Comparison of ENCODE assay signal across 8 cellular contexts in the genomic region with DNA sequence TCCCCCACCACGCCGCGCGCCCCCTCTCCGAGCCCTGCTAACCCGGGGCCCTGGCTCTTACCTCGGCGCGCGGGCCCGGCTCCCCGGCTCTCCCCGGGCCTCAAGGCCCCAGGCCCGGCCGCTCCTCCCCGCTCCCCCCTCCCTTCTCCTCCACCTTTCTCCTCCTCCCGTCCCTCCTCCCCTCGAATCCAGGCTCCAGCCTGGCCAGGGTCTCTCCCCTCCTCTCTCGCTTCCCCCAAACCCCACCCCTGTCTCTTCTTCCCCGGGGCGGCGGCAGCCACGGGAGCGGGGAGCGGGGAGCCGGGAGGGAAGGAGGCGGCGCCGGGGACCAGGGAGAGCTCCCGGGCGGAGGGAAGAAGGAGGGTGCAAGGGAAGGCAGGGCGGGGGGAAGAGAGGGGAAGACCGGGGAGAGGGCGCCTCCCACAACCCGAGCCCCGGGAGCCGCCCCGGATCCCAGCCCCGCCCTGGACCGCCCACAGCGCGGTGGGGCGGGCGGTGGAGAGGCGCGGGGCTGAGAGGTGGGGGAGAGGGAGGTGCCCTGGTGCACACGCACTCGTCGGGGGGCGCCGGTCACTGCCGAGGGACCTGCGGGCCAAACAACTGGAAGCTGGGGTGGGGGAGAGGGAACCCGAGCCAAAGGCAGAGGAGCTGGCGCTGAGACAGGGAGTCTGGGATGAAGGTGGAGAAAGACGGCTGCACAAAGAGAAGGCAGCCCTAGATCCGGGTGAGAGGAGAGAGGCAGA. TPM values are rescaled to one million over a fixed set of nuclear protein-coding genes. Genes with fewer than 3 reads are reported as not detected.
DNase-seq lines count a peak whose midpoint lies in the region; ATAC-seq and TF ChIP-seq lines count a peak whose summit lies in the region.

A gene (minus strand): TSS at position 395 of the 743 bp plus-strand sequence. CDS start 798 bp downstream, outside the sequence.

- peaks cover 3% of the 10 kb centered on the region for H3K36me3 Mint-ChIP-seq in activated T-helper 2 cell treated with anti-CD3 and anti-CD28 coated beads, Interferon-gamma antibody, Interleukin-2, Interleukin-4, amounts not matched to agents 10 μg/mL and 5 μg/mL and 100 μg/mL, durations not matched to agents 14 hours and 24 hours and 36 hours (ENCODE audit: low read depth)
- peaks cover 0 to 14% (median 0%) of the 10 kb centered on the region in 5 donors for H3K36me3 Mint-ChIP-seq in naive thymus-derived CD4-positive, alpha-beta T cell
- H3K36me3 Mint-ChIP-seq in stimulated activated naive CD8-positive, alpha-beta T cell treated with anti-CD3 and anti-CD28 coated beads, Interleukin-15, Interleukin-2, amounts not matched to agents 100 ng/mL and 50 ng/mL, for 24 hours (ENCODE audit: low read depth): no peaks in the 10 kb centered on the region

- H3K4me1 Mint-ChIP-seq in activated T-helper 2 cell treated with anti-CD3 and anti-CD28 coated beads, Interferon-gamma antibody, Interleukin-2, Interleukin-4, amounts not matched to agents 10 μg/mL and 5 μg/mL and 100 μg/mL, durations not matched to agents 14 hours and 24 hours and 36 hours (ENCODE audit: low read depth): peaks cover 38% of the 10 kb centered on the region
- peaks cover 39 to 59% (median 54%) of the 10 kb centered on the region in 7 donors for H3K4me1 Mint-ChIP-seq in naive thymus-derived CD4-positive, alpha-beta T cell
- peaks cover 55% of the 10 kb centered on the region for H3K4me1 Mint-ChIP-seq in stimulated activated naive CD8-positive, alpha-beta T cell treated with anti-CD3 and anti-CD28 coated beads, Interleukin-15, Interleukin-2, amounts not matched to agents 100 ng/mL and 50 ng/mL, for 24 hours (ENCODE audit: low read depth)

- CTCF ChIA-PET in naive thymus-derived CD4-positive, alpha-beta T cell (lab: Charles Lee): interaction anchor here (0.7 to 3.6 kb wide), 4 partner anchors 9 to 551 kb away, joined by 3 to 16 read pairs (median 6); no protein-coding TSS in a partner anchor

- H3K27me3 Mint-ChIP-seq in activated T-helper 2 cell treated with anti-CD3 and anti-CD28 coated beads, Interferon-gamma antibody, Interleukin-2, Interleukin-4, amounts not matched to agents 10 μg/mL and 5 μg/mL and 100 μg/mL, durations not matched to agents 14 hours and 24 hours and 36 hours (ENCODE audit: low read depth): peaks cover 49% of the 10 kb centered on the region
- H3K27me3 Mint-ChIP-seq in naive thymus-derived CD4-positive, alpha-beta T cell: peaks cover 0 to 64% (median 0%) of the 10 kb centered on the region in 5 donors
- H3K27me3 Mint-ChIP-seq in stimulated activated naive CD8-positive, alpha-beta T cell treated with anti-CD3 and anti-CD28 coated beads, Interleukin-15, Interleukin-2, amounts not matched to agents 100 ng/mL and 50 ng/mL, for 24 hours: peaks cover 13% of the 10 kb centered on the region

- peak within 1 kb of the TSS; percentile 92 for H3K4me2 ChIP-seq in fibroblast of lung (ENCODE audit: extremely low read depth, insufficient read depth, low read length)

- DNase-seq in RPMI7951 (ENCODE audit: low read depth) (peak; percentile 90), fibroblast of lung (ENCODE audit: low read depth in 2 of 2) (peak; percentile 85 to 87)
- DNase-seq in activated T-helper 2 cell treated with anti-CD3 and anti-CD28 coated beads, Interferon-gamma antibody, Interleukin-2, Interleukin-4, amounts not matched to agents 10 μg/mL and 5 μg/mL and 100 μg/mL, durations not matched to agents 14 hours and 24 hours and 36 hours (ENCODE audit: low spot score): peak; percentile 68
- peak; percentile 54 to 85 (median 62) for DNase-seq in naive thymus-derived CD4-positive, alpha-beta T cell

- peak within 1 kb of the TSS; percentile 49 for H3K9ac ChIP-seq in fibroblast of lung (ENCODE audit: insufficient read depth, low read length)

- no peaks in the 10 kb centered on the region for H3K27me3 ChIP-seq in fibroblast of lung (ENCODE audit: control insufficient read depth, insufficient read depth, low read length)
- no peaks in the 10 kb centered on the region for H3K27me3 ChIP-seq in naive thymus-derived CD4-positive, alpha-beta T cell (ENCODE audit: control insufficient read depth in 2 of 2, insufficient read depth in 2 of 2, low read length in 2 of 2)

- no peak within 1 kb of the TSS for H3K27ac Mint-ChIP-seq in activated T-helper 2 cell treated with anti-CD3 and anti-CD28 coated beads, Interferon-gamma antibody, Interleukin-2, Interleukin-4, amounts not matched to agents 10 μg/mL and 5 μg/mL and 100 μg/mL, durations not matched to agents 14 hours and 24 hours and 36 hours
- H3K27ac Mint-ChIP-seq in naive thymus-derived CD4-positive, alpha-beta T cell: peak within 1 kb of the TSS; percentile 19 to 97 (median 86)
- H3K27ac Mint-ChIP-seq in stimulated activated naive CD8-positive, alpha-beta T cell treated with anti-CD3 and anti-CD28 coated beads, Interleukin-15, Interleukin-2, amounts not matched to agents 100 ng/mL and 50 ng/mL, for 24 hours: peak within 1 kb of the TSS; percentile 74

- intact Hi-C loops in activated T-helper 2 cell treated with anti-CD3 and anti-CD28 coated beads, Interferon-gamma antibody, Interleukin-2, Interleukin-4, amounts not matched to agents 10 μg/mL and 5 μg/mL and 100 μg/mL, durations not matched to agents 14 hours and 24 hours and 36 hours (cut with micrococcal nuclease): no loop called here
- intact Hi-C loops in naive thymus-derived CD4-positive, alpha-beta T cell (cut with micrococcal nuclease): loop anchor here (1.0 to 5.0 kb wide), 3 partner anchors 8 to 119 kb away; no protein-coding TSS in a partner anchor

- no peaks in the 10 kb centered on the region for H3K9me3 ChIP-seq in KOPT-K1 (ENCODE audit: insufficient read depth, low read length, poor library complexity, severe bottlenecking)
- H3K9me3 ChIP-seq in fibroblast of lung (ENCODE audit: control insufficient read depth, insufficient read depth, low read depth, low read length): no peaks in the 10 kb centered on the region
- no peaks in the 10 kb centered on the region for H3K9me3 ChIP-seq in naive thymus-derived CD4-positive, alpha-beta T cell (ENCODE audit: control insufficient read depth in 2 of 3, low read length in 3 of 3)

- ATAC-seq in GM21381 (IDR thresholded peaks at IDR 0.05; ENCODE audit: unreplicated experiment): peak; percentile 85
- ATAC-seq in naive thymus-derived CD4-positive, alpha-beta T cell: peak; percentile 89

- peaks cover 8% of the 10 kb centered on the region for H3K4me1 ChIP-seq in fibroblast of lung (ENCODE audit: control insufficient read depth, extremely low read depth, insufficient read depth, low read length)
- peaks cover 27 to 29% of the 10 kb centered on the region in 2 donors for H3K4me1 ChIP-seq in naive thymus-derived CD4-positive, alpha-beta T cell (ENCODE audit: control insufficient read depth in 2 of 2, insufficient read depth in 2 of 2, low read length in 2 of 2)

- TF ChIP-seq CTCF in C4-2B (conservative IDR thresholded peaks at IDR 0.05): no peak
- no peak for TF ChIP-seq CTCF in fibroblast of lung (conservative IDR thresholded peaks at IDR 0.05 in 1 of 2, IDR thresholded peaks at IDR 0.05 in 1 of 2; ENCODE audit: low read depth in 1 of 2, low read length in 2 of 2)

- no peaks in the 10 kb centered on the region for H3K79me2 ChIP-seq in fibroblast of lung (ENCODE audit: control insufficient read depth, insufficient read depth, low read length)

- peak within 1 kb of the TSS; percentile 81 for H3K4me3 Mint-ChIP-seq in activated T-helper 2 cell treated with anti-CD3 and anti-CD28 coated beads, Interferon-gamma antibody, Interleukin-2, Interleukin-4, amounts not matched to agents 10 μg/mL and 5 μg/mL and 100 μg/mL, durations not matched to agents 14 hours and 24 hours and 36 hours (ENCODE audit: low read depth)
- peak within 1 kb of the TSS; percentile 77 to 98 (median 92) for H3K4me3 Mint-ChIP-seq in naive thymus-derived CD4-positive, alpha-beta T cell
- H3K4me3 Mint-ChIP-seq in stimulated activated naive CD8-positive, alpha-beta T cell treated with anti-CD3 and anti-CD28 coated beads, Interleukin-15, Interleukin-2, amounts not matched to agents 100 ng/mL and 50 ng/mL, for 24 hours: peak within 1 kb of the TSS; percentile 87

- H2AFZ ChIP-seq in fibroblast of lung (ENCODE audit: low read length): peak within 1 kb of the TSS; percentile 87

- H3K4me3 ChIP-seq in fibroblast of lung (replicated peaks in 1 of 4; ENCODE audit: control extremely low read depth in 1 of 4, insufficient read depth in 1 of 4, low read depth in 3 of 4, low read length in 4 of 4): peak within 1 kb of the TSS; percentile 64 to 72 (median 70)
- H3K4me3 ChIP-seq in naive thymus-derived CD4-positive, alpha-beta T cell (ENCODE audit: low read length): peak within 1 kb of the TSS; percentile 51

- no peaks in the 10 kb centered on the region for H4K20me1 ChIP-seq in fibroblast of lung (ENCODE audit: control insufficient read depth, extremely low read depth, insufficient read depth, low read length)

- H3K9me3 Mint-ChIP-seq in activated T-helper 2 cell treated with anti-CD3 and anti-CD28 coated beads, Interferon-gamma antibody, Interleukin-2, Interleukin-4, amounts not matched to agents 10 μg/mL and 5 μg/mL and 100 μg/mL, durations not matched to agents 14 hours and 24 hours and 36 hours: no peaks in the 10 kb centered on the region
- H3K9me3 Mint-ChIP-seq in naive thymus-derived CD4-positive, alpha-beta T cell: peaks cover 0 to 6% (median 0%) of the 10 kb centered on the region in 11 donors
- H3K9me3 Mint-ChIP-seq in stimulated activated naive CD8-positive, alpha-beta T cell treated with anti-CD3 and anti-CD28 coated beads, Interleukin-15, Interleukin-2, amounts not matched to agents 100 ng/mL and 50 ng/mL, for 24 hours: no peaks in the 10 kb centered on the region

- peak within 1 kb of the TSS; percentile 45 for H3K27ac ChIP-seq in C4-2B
- H3K27ac ChIP-seq in KOPT-K1 (ENCODE audit: low read depth, low read length, poor library complexity, severe bottlenecking): peak within 1 kb of the TSS; percentile 21
- H3K27ac ChIP-seq in fibroblast of lung (ENCODE audit: insufficient read depth, low read length): no peak within 1 kb of the TSS
- peak within 1 kb of the TSS; percentile 77 for H3K27ac ChIP-seq in naive thymus-derived CD4-positive, alpha-beta T cell (ENCODE audit: low read depth, low read length)

- POLR2A ChIA-PET in naive thymus-derived CD4-positive, alpha-beta T cell (lab: Charles Lee): interaction anchor here (0.6 to 2.6 kb wide), 7 partner anchors 9 to 1802 kb away, joined by 3 to 28 read pairs (median 5); a partner anchor contains a TSS

- H3K36me3 ChIP-seq in KOPT-K1 (ENCODE audit: insufficient read depth, low read length): no peaks in the 10 kb centered on the region
- no peaks in the 10 kb centered on the region for H3K36me3 ChIP-seq in fibroblast of lung (ENCODE audit: control insufficient read depth, insufficient read depth, low read length)
- H3K36me3 ChIP-seq in naive thymus-derived CD4-positive, alpha-beta T cell (ENCODE audit: control insufficient read depth in 2 of 3, insufficient read depth in 3 of 3, low read length in 3 of 3): peaks cover 0 to 12% (median 0%) of the 10 kb centered on the region in 3 experiments

RNA-seq across cellular contexts. Expression of the gene that starts here (rescaled TPM):
- 3.3 and 5.0 TPM in 2 replicates for total RNA-seq in RPMI7951 (2014; rRNA removed; shearing (Covaris generic))
- total RNA-seq in activated T-helper 2 cell treated with anti-CD3 and anti-CD28 coated beads, Interferon-gamma antibody, Interleukin-2, Interleukin-4, amounts not matched to agents 10 μg/mL and 5 μg/mL and 100 μg/mL, durations not matched to agents 14 hours and 24 hours and 36 hours: 17.0 and 21.1 TPM in 2 replicates
- 10.5 and 13.4 TPM in 2 replicates for total RNA-seq in fibroblast of lung
- 8.7 and 10.9 TPM in 2 replicates for polyA plus RNA-seq in fibroblast of lung
- 7.3 and 9.1 TPM in 2 replicates for polyA plus RNA-seq in fibroblast of lung (2012)
- 9.1 and 25.4 TPM in 2 replicates for polyA minus RNA-seq in fibroblast of lung (ENCODE audit: low replicate concordance)
- total RNA-seq in naive thymus-derived CD4-positive, alpha-beta T cell: 100 to 1,000 TPM in 1 of 5 experiments, 10 to 100 TPM in 4; 37.0 to 115 (median 61.9) TPM
- polyA plus RNA-seq in naive thymus-derived CD4-positive, alpha-beta T cell: 1 to 10 TPM; 1.2 to 2.2 TPM
